In genomic region chr7:92179393-92179924, GRCh38 we compare ENCODE assay signal across 9 cellular contexts.
A peak's percentile ranks its signal among the peaks of the same experiment; 100 is the strongest.
DNase-seq lines count a peak whose midpoint lies in the region; ATAC-seq and TF ChIP-seq lines count a peak whose summit lies in the region.
"Had no signal": no experiment of that assay in that cellular context is flagged by ENCODE, and none has a peak within 500 bp of the region (broad histone marks: within the 10 kb centered on the region; RNA-seq: fewer than 3 reads in every experiment).

No MANE protein-coding gene starts in this region.

- H3K27ac Mint-ChIP-seq in stimulated activated memory B cell treated with anti-CD40 and anti-IgM and Interleukin-4, amounts not matched to agents 10 μg/mL and 1 μg/mL and 100 μg/mL, for 72 hours: no peak overlapping the region

- H3K36me3 Mint-ChIP-seq in stimulated activated memory B cell treated with anti-CD40 and anti-IgM and Interleukin-4, amounts not matched to agents 10 μg/mL and 1 μg/mL and 100 μg/mL, for 72 hours: no peaks in the 10 kb centered on the region

- H3K9me3 ChIP-seq in DOHH2 (ENCODE audit: control insufficient read depth, insufficient read depth, low read length): no peaks in the 10 kb centered on the region

- ATAC-seq in HG02973 (IDR thresholded peaks at IDR 0.05; ENCODE audit: unreplicated experiment) (peak; percentile 22), HG02970 (IDR thresholded peaks at IDR 0.05; ENCODE audit: low FRiP score, unreplicated experiment) (no peak), GM18520 (IDR thresholded peaks at IDR 0.05; ENCODE audit: unreplicated experiment) (no peak)
- ATAC-seq in stimulated activated memory B cell treated with anti-CD40 and anti-IgM and Interleukin-4, amounts not matched to agents 10 μg/mL and 1 μg/mL and 100 μg/mL, for 72 hours: peak; percentile 10

- peaks cover 17% of the 10 kb centered on the region for H3K4me1 ChIP-seq in DOHH2 (ENCODE audit: control insufficient read depth, low read length)

- peak overlapping the region; percentile 72 for H3K4me3 ChIP-seq in DOHH2 (ENCODE audit: low read length)
- peak overlapping the region; percentile 64 for H3K4me3 ChIP-seq in brain microvascular endothelial cell (ENCODE audit: low read depth, low read length)
- H3K4me3 ChIP-seq: K562 had no signal

- H3K4me2 ChIP-seq in DOHH2 (ENCODE audit: low read length): peak overlapping the region; percentile 81

- H3K4me1 Mint-ChIP-seq in stimulated activated memory B cell treated with anti-CD40 and anti-IgM and Interleukin-4, amounts not matched to agents 10 μg/mL and 1 μg/mL and 100 μg/mL, for 72 hours: peaks cover 8% of the 10 kb centered on the region

- H3K27ac ChIP-seq in DOHH2 (ENCODE audit: low read depth, low read length) (no peak overlapping the region), brain microvascular endothelial cell (no peak overlapping the region)

- peak overlapping the region; percentile 78 for H3K4me3 Mint-ChIP-seq in stimulated activated memory B cell treated with anti-CD40 and anti-IgM and Interleukin-4, amounts not matched to agents 10 μg/mL and 1 μg/mL and 100 μg/mL, for 72 hours

- no peaks in the 10 kb centered on the region for H4K20me1 ChIP-seq in DOHH2 (ENCODE audit: control insufficient read depth, insufficient read depth, low read depth, low read length)

- TF ChIP-seq CTCF in DOHH2 (IDR thresholded peaks at IDR 0.05; ENCODE audit: low read depth, low read length, poor library complexity, severe bottlenecking) (no peak), brain microvascular endothelial cell (IDR thresholded peaks at IDR 0.05; ENCODE audit: low read depth, low read length, missing control alignments) (no peak)

- no peak for DNase-seq in brain microvascular endothelial cell
- DNase-seq in inferior parietal cortex (ENCODE audit: extremely low spot score): peak; percentile 45
- no peak for DNase-seq in stimulated activated CD4-positive, alpha-beta T cell treated with anti-CD3 and anti-CD28 coated beads, Interleukin-4, amount 100 ng/mL, for 1 hour

- H3K9me3 Mint-ChIP-seq in stimulated activated memory B cell treated with anti-CD40 and anti-IgM and Interleukin-4, amounts not matched to agents 10 μg/mL and 1 μg/mL and 100 μg/mL, for 72 hours: peaks cover 7% of the 10 kb centered on the region

- H3K27me3 Mint-ChIP-seq in stimulated activated memory B cell treated with anti-CD40 and anti-IgM and Interleukin-4, amounts not matched to agents 10 μg/mL and 1 μg/mL and 100 μg/mL, for 72 hours: no peaks in the 10 kb centered on the region

- H3F3A ChIP-seq in DOHH2 (ENCODE audit: control insufficient read depth, insufficient read depth): peaks cover 12% of the 10 kb centered on the region

- H3K9me2 ChIP-seq in DOHH2 (replicated peaks; ENCODE audit: control insufficient read depth, low read length): no peaks in the 10 kb centered on the region

- no peaks in the 10 kb centered on the region for H3K79me2 ChIP-seq in DOHH2 (ENCODE audit: control insufficient read depth, low read length)

- no peaks in the 10 kb centered on the region for H3K36me3 ChIP-seq in DOHH2 (ENCODE audit: control insufficient read depth, low read length)
- no peaks in the 10 kb centered on the region for H3K36me3 ChIP-seq in brain microvascular endothelial cell (replicated peaks)

- in situ Hi-C loops in brain microvascular endothelial cell (cut with HindIII; ENCODE audit: low pct_ligation_motif_present, low sequenced_read_pairs): no loop called here

- peaks cover 5% of the 10 kb centered on the region; the same call in 1 of the 2 replicates for H3K27me3 ChIP-seq in DOHH2 (ENCODE audit: control insufficient read depth, low read length)
- H3K27me3 ChIP-seq in brain microvascular endothelial cell (replicated peaks): no peaks in the 10 kb centered on the region

Comparison
In these comparisons a context has a peak if more than half of its experiments do, and no peak if none do; other contexts are left out.
1. ATAC-seq: peak in HG02973 (single experiment) and stimulated activated memory B cell treated with anti-CD40 and anti-IgM and Interleukin-4, amounts not matched to agents 10 μg/mL and 1 μg/mL and 100 μg/mL, for 72 hours (single experiment); none in HG02970 (single experiment) and GM18520 (single experiment).